8 cellular contexts compared by ENCODE assay signal in the genomic region with DNA sequence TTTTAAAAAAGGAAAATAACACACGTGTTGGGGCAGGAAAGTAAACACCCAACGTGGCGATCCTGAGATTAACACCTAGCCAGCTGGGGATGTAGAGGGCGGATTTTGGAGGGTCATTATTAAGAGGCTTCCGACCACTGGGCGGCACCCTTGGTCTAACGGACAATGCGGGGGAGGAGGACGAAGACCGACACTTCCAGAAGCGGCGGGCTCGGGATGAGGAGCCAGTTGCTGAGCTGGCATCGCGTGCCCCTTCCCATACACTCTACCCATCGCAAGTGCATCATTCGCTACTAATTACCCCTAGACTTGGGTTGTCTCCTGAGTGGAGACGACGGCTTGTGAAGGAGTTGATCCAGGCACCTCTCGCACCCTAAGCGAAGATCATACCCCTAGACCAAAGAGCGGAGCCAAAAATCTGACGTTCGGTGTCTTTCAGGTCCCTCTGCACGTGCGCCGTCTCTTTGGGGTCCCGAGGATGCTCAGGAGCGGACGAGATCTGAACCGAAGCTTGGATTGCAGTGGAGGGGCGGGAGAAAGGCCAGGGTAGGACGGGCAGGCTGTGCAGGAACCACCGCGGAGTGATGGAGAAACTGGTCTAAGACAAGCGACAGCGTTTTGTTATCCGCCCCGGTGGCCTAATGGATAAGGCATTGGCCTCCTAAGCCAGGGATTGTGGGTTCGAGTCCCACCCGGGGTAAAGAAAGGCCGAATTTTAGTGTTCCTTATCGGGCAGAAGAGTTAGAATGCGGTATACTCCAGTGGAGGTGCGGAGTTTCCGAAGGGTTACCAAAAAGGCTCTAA. TPM values are rescaled to one million over a fixed set of nuclear protein-coding genes. Genes with fewer than 3 reads are reported as not detected.
DNase-seq lines count a peak whose midpoint lies in the region; ATAC-seq and TF ChIP-seq lines count a peak whose summit lies in the region.

No MANE protein-coding gene starts in this region.

- peak; percentile 90 for DNase-seq in GM12865 (ENCODE audit: low read depth)
- peak; percentile 82 for DNase-seq in NCI-H1436 (lab: John Stamatoyannopoulos, UW)
- peak; percentile 54 for DNase-seq in T follicular helper cell (ENCODE audit: low read depth)
- peak in 55 of 56 donors; percentile 39 to 91 (median 72) for DNase-seq in amygdala (lab: John Stamatoyannopoulos, UW)
- DNase-seq in left ventricle myocardium superior, result peak; percentile 85
- DNase-seq in psoas muscle, result peak; percentile 82 to 86

- no peaks in the 10 kb centered on the region for H3K36me3 ChIP-seq in psoas muscle (ENCODE audit: insufficient read depth in 1 of 2, low read depth in 1 of 2)
- no peaks in the 10 kb centered on the region for H3K36me3 ChIP-seq in urinary bladder (ENCODE audit: insufficient read depth)

- peaks cover 0 to 5% (median 3%) of the 10 kb centered on the region in 3 donors for H3K27me3 ChIP-seq in psoas muscle (ENCODE audit: insufficient read depth in 3 of 3, low read length in 2 of 3)

- H3K4me3 ChIP-seq in GM12865 (ENCODE audit: low read depth, low read length) (peak overlapping the region; percentile 26), psoas muscle (peak overlapping the region; percentile 78), urinary bladder (ENCODE audit: low read depth, low read length) (peak overlapping the region; percentile 26)

- H3K4me1 ChIP-seq in psoas muscle (peaks cover 12% of the 10 kb centered on the region), urinary bladder (ENCODE audit: insufficient read depth) (no peaks in the 10 kb centered on the region)

- WGBS in psoas muscle, 3 donors, result 1 to 2% (median 1%) methylated on average over 46 of the region's 46 CpGs
- under 1% methylated on average over 46 of the region's 46 CpGs for WGBS in urinary bladder

- TF ChIP-seq CTCF in GM12865 (IDR thresholded peaks at IDR 0.05; ENCODE audit: insufficient read depth, low read depth, low read length, missing control alignments) (peak; percentile 30), psoas muscle (IDR thresholded peaks at IDR 0.05) (peak; percentile 24)

- intact Hi-C loops in left ventricle myocardium superior (cut with micrococcal nuclease) (no loop called here), psoas muscle (cut with DNase I) (no loop called here)

- peak; percentile 53 for ATAC-seq in left ventricle myocardium superior
- peak; percentile 37 to 56 (median 48) for ATAC-seq in psoas muscle
- ATAC-seq in HG02759 (IDR thresholded peaks at IDR 0.05; ENCODE audit: unreplicated experiment), result no peak

- no peaks in the 10 kb centered on the region for H3K9me3 ChIP-seq in psoas muscle

- H3K27ac ChIP-seq in psoas muscle (peak overlapping the region; percentile 23), urinary bladder (ENCODE audit: low read depth) (no peak overlapping the region)

RNA-seq across cellular contexts. Expression of a gene that starts 17.6 kb away (rescaled TPM):
- total RNA-seq in left ventricle myocardium superior, result 7.1 TPM
- 10 to 100 TPM in 1 of 4 donors, 1 to 10 TPM in 3; 8.1 to 11.6 (median 9.2) TPM for total RNA-seq in psoas muscle
- 10 to 100 TPM in 2 of 3 donors, 1 to 10 TPM in 1; 7.9 to 19.1 (median 18.9) TPM for polyA plus RNA-seq in psoas muscle
- 4.0 TPM for total RNA-seq in urinary bladder
- 16.0 TPM for polyA plus RNA-seq in urinary bladder

RNA-seq across cellular contexts. Expression of a gene that starts 35.5 kb away (rescaled TPM):
- total RNA-seq in left ventricle myocardium superior (not detected), psoas muscle (not detected), urinary bladder (not detected)
- polyA plus RNA-seq in psoas muscle (not detected), urinary bladder (not detected)

RNA-seq across cellular contexts. Expression of a gene that starts 40.1 kb away (rescaled TPM):
- 8.8 TPM for total RNA-seq in left ventricle myocardium superior
- total RNA-seq in psoas muscle, result 1 to 10 TPM; 1.8 to 4.1 (median 1.9) TPM
- polyA plus RNA-seq in psoas muscle, result 1 to 10 TPM; 1.9 to 5.4 (median 4.6) TPM
- 8.9 TPM for total RNA-seq in urinary bladder
- 16.4 TPM for polyA plus RNA-seq in urinary bladder

RNA-seq across cellular contexts. Expression of a gene that starts 53.4 kb away (rescaled TPM):
- total RNA-seq in left ventricle myocardium superior, result not detected
- total RNA-seq in psoas muscle, result under 1 TPM in 1 of 4 donors, not detected in 3; 0.16 TPM
- polyA plus RNA-seq in psoas muscle, result under 1 TPM in 1 of 3 donors, not detected in 2; 0.07 TPM
- total RNA-seq in urinary bladder, result not detected
- not detected for polyA plus RNA-seq in urinary bladder

Comparison
In these comparisons a context has a peak if more than half of its experiments do, and no peak if none do; other contexts are left out.
1. H3K4me3 ChIP-seq: peak in every context shown above with its lines; median percentile 78 in psoas muscle; 26 in GM12865; 26 in urinary bladder.